13 cellular contexts compared by ENCODE assay signal in the genomic region with DNA sequence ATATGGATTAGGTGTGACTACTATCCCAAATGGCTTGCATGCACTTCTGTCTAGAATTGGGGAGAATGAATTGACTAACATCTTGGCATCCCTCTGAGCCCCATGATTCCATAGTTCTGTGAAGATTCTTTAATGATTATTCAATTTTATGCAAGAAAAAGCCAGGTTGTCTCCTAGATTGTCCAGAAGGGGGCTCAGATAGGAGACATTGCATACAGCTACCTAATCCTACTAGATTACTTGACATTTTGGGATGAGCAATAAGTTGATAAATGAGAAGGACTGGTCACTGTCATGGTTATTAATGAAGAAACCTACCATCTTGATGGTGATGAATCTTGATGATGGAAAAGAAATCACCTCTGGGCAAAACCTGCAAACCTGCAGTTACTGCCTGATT.
A peak's percentile ranks its signal among the peaks of the same experiment; 100 is the strongest.
DNase-seq lines count a peak whose midpoint lies in the region; ATAC-seq and TF ChIP-seq lines count a peak whose summit lies in the region.
"Had no signal": no experiment of that assay in that cellular context is flagged by ENCODE, and none has a peak within 500 bp of the region (broad histone marks: within the 10 kb centered on the region; RNA-seq: fewer than 3 reads in every experiment).

No MANE protein-coding gene starts in this region.

- H3K79me2 ChIP-seq in mammary epithelial cell (ENCODE audit: insufficient read depth, low read length) = no peaks in the 10 kb centered on the region

- no peaks in the 10 kb centered on the region for H3K27me3 ChIP-seq in mammary epithelial cell (ENCODE audit: insufficient read depth, low read length)
- H3K27me3 ChIP-seq in lower lobe of right lung (ENCODE audit: low read depth) = no peaks in the 10 kb centered on the region
- H3K27me3 ChIP-seq: suprapubic skin had no signal

- intact Hi-C loops in Calu3 (cut with micrococcal nuclease; ENCODE audit: unreplicated experiment) (no loop called here), mammary epithelial cell (cut with micrococcal nuclease) (no loop called here), lower lobe of right lung (cut with DNase I) (no loop called here)

- no peak overlapping the region for H3K4me3 Mint-ChIP-seq in Calu3 (ENCODE audit: low read depth, unreplicated experiment)
- H3K4me3 Mint-ChIP-seq: activated naive CD8-positive, alpha-beta T cell treated with anti-CD3 and anti-CD28 coated beads, Interleukin-2, amount 10 ng/mL, durations not matched to agents 7 days and 5 days had no signal

- H3K27me3 Mint-ChIP-seq in Calu3 (ENCODE audit: unreplicated experiment) = peaks cover 8% of the 10 kb centered on the region
- H3K27me3 Mint-ChIP-seq: activated naive CD8-positive, alpha-beta T cell treated with anti-CD3 and anti-CD28 coated beads, Interleukin-2, amount 10 ng/mL, durations not matched to agents 7 days and 5 days had no signal

- H3K36me3 Mint-ChIP-seq in Calu3 (ENCODE audit: insufficient read depth, unreplicated experiment) = no peaks in the 10 kb centered on the region
- H3K36me3 Mint-ChIP-seq: activated naive CD8-positive, alpha-beta T cell treated with anti-CD3 and anti-CD28 coated beads, Interleukin-2, amount 10 ng/mL, durations not matched to agents 7 days and 5 days had no signal

- no peak for DNase-seq in Calu3
- no peak for DNase-seq in NB4 (ENCODE audit: low read depth)
- DNase-seq in mammary epithelial cell = no peak
- peak; percentile 22 for DNase-seq in kidney glomerular epithelial cell (lab: John Stamatoyannopoulos, UW)
- no peak for DNase-seq in midbrain (lab: John Stamatoyannopoulos, UW)
- DNase-seq in HuH-7.5 (ENCODE audit: low spot score) = no peak
- no peak for DNase-seq in lower lobe of right lung
- no peak for DNase-seq in kidney tubule cell (ENCODE audit: low spot score)
- DNase-seq: activated naive CD8-positive, alpha-beta T cell treated with anti-CD3 and anti-CD28 coated beads, Interleukin-2, amount 10 ng/mL, durations not matched to agents 7 days and 5 days; NCI-H1930 had no signal

- TF ChIP-seq CTCF in Calu3 (IDR thresholded peaks at IDR 0.05; ENCODE audit: unreplicated experiment) (peak; percentile 22), NB4 (IDR thresholded peaks at IDR 0.05; ENCODE audit: low read depth, low read length) (peak; percentile 4), mammary epithelial cell (conservative IDR thresholded peaks at IDR 0.05 in 1 of 2, IDR thresholded peaks at IDR 0.05 in 1 of 2; ENCODE audit: extremely low read depth in 1 of 2, insufficient read depth in 1 of 2, low read depth in 1 of 2, low read length in 2 of 2) (peak; percentile 23 to 25), lower lobe of right lung (IDR thresholded peaks at IDR 0.05) (no peak)

- H3K4me1 Mint-ChIP-seq in Calu3 (ENCODE audit: low read depth, unreplicated experiment) = no peaks in the 10 kb centered on the region
- H3K4me1 Mint-ChIP-seq: activated naive CD8-positive, alpha-beta T cell treated with anti-CD3 and anti-CD28 coated beads, Interleukin-2, amount 10 ng/mL, durations not matched to agents 7 days and 5 days had no signal

- H3K9me3 Mint-ChIP-seq in Calu3 (ENCODE audit: low read depth, unreplicated experiment) = no peaks in the 10 kb centered on the region
- H3K9me3 Mint-ChIP-seq: activated naive CD8-positive, alpha-beta T cell treated with anti-CD3 and anti-CD28 coated beads, Interleukin-2, amount 10 ng/mL, durations not matched to agents 7 days and 5 days had no signal

- CTCF ChIA-PET in Calu3 (lab: Charles Lee) = interaction anchor here (1.0 to 1.6 kb wide), 2 partner anchors 86 to 96 kb away, joined by 4 to 6 read pairs; no protein-coding TSS in a partner anchor
- CTCF ChIA-PET in mammary epithelial cell (lab: Charles Lee; ENCODE audit: low non-redundant PET) = interaction anchor here (0.6 kb wide), 1 partner anchor 83 kb away, joined by 7 read pairs; no protein-coding TSS in a partner anchor

- H2AFZ ChIP-seq in mammary epithelial cell (ENCODE audit: low read depth, low read length) = no peak overlapping the region

- H3K36me3 ChIP-seq in mammary epithelial cell (ENCODE audit: insufficient read depth, low read length) = no peaks in the 10 kb centered on the region
- no peaks in the 10 kb centered on the region for H3K36me3 ChIP-seq in lower lobe of right lung
- H3K36me3 ChIP-seq: HAP-1, suprapubic skin had no signal

- no peak for ATAC-seq in lower lobe of right lung
- ATAC-seq: sciatic nerve had no signal

- H3K27ac ChIP-seq in mammary epithelial cell (ENCODE audit: insufficient read depth, low read depth, low read length) (no peak overlapping the region), lower lobe of right lung (no peak overlapping the region)
- H3K27ac ChIP-seq: suprapubic skin had no signal

- no peaks in the 10 kb centered on the region for H4K20me1 ChIP-seq in mammary epithelial cell (ENCODE audit: insufficient read depth, low read length)

- no TSS peak for BruUV-seq in Calu3 (replicated peaks; lab: Mats Ljungman, UMichigan)
- no TSS peak for BruUV-seq in mammary epithelial cell (replicated peaks; lab: Mats Ljungman, UMichigan)

- H3K9me3 ChIP-seq in mammary epithelial cell (replicated peaks; ENCODE audit: insufficient read depth, low read length) = no peaks in the 10 kb centered on the region
- no peaks in the 10 kb centered on the region for H3K9me3 ChIP-seq in lower lobe of right lung
- H3K9me3 ChIP-seq: HAP-1, suprapubic skin had no signal

- H3K27ac Mint-ChIP-seq in Calu3 (ENCODE audit: unreplicated experiment) = no peak overlapping the region
- H3K27ac Mint-ChIP-seq: activated naive CD8-positive, alpha-beta T cell treated with anti-CD3 and anti-CD28 coated beads, Interleukin-2, amount 10 ng/mL, durations not matched to agents 7 days and 5 days had no signal

- H3K9ac ChIP-seq in mammary epithelial cell (ENCODE audit: insufficient read depth, low read length) = no peak overlapping the region

- dilution Hi-C loops in mammary epithelial cell (cut with HindIII; ENCODE audit: low sequenced_read_pairs) = no loop called here

- no peak overlapping the region for H3K4me3 ChIP-seq in NB4 (ENCODE audit: low read depth, low read length)
- H3K4me3 ChIP-seq in mammary epithelial cell (replicated peaks in 1 of 3; ENCODE audit: insufficient read depth in 1 of 3, low read depth in 2 of 3, low read length in 3 of 3) = no peak overlapping the region
- no peak overlapping the region for H3K4me3 ChIP-seq in lower lobe of right lung
- H3K4me3 ChIP-seq: HAP-1, suprapubic skin had no signal

- H3K4me2 ChIP-seq in mammary epithelial cell (ENCODE audit: insufficient read depth, low read depth, low read length) = no peak overlapping the region

- TF ChIP-seq POLR2A in NB4 (IDR thresholded peaks at IDR 0.05; ENCODE audit: extremely low read depth, insufficient read length) = no peak

- no peaks in the 10 kb centered on the region for H3K4me1 ChIP-seq in mammary epithelial cell (ENCODE audit: insufficient read depth, low read length)
- H3K4me1 ChIP-seq in lower lobe of right lung = peaks cover under 1% of the 10 kb centered on the region

- in situ Hi-C loops in mammary epithelial cell (cut with MboI; ENCODE audit: low sequenced_read_pairs in 2 of 2) = no loop called here
